16 cellular contexts compared by ENCODE assay signal in the genomic region with DNA sequence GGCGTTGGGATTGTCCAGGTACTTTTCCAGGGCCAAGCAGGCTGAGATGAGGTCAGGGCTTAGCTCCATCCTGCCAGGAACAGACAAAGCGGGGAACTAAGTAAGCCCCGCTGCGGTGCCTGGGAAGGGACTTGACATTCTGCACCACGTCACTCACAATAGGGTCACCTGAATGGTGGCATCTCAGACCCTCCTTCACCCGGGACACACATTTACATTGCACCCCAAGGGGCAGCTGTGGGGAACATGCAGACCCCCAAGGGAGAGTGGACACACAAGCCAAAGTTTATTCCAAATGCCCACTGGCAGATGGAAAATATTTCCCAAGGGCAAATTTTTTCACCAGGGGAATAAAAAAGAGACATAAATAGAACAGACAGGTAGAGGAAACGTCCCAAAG. TPM values are rescaled to one million over a fixed set of nuclear protein-coding genes. Genes with fewer than 3 reads are reported as not detected.
DNase-seq lines count a peak whose midpoint lies in the region; ATAC-seq, FAIRE-seq and TF ChIP-seq lines count a peak whose summit lies in the region.
"Had no signal": no experiment of that assay in that cellular context is flagged by ENCODE, and none has a peak within 500 bp of the region (broad histone marks: within the 10 kb centered on the region; RNA-seq: fewer than 3 reads in every experiment).

No MANE protein-coding gene starts in this region.

- intact Hi-C loops in IMR-90 (cut with micrococcal nuclease): no loop called here

- H3K23ac ChIP-seq in IMR-90 (ENCODE audit: low read depth, low read length): no peak overlapping the region
- H3K23ac ChIP-seq in neuronal stem cell (ENCODE audit: low read depth, low read length, poor library complexity): no peak overlapping the region

- H3K9me3 Mint-ChIP-seq in astrocyte (ENCODE audit: unreplicated experiment): no peaks in the 10 kb centered on the region
- H3K9me3 Mint-ChIP-seq: CD8-positive, alpha-beta T cell; H9 had no signal

- H2BK15ac ChIP-seq in IMR-90 (ENCODE audit: low read depth, low read length) (no peak overlapping the region), neuronal stem cell (ENCODE audit: low read length) (no peak overlapping the region)

- H4K20me1 ChIP-seq in IMR-90 (ENCODE audit: insufficient read depth, low read length) (no peaks in the 10 kb centered on the region; the same call in none of the 2 replicates), astrocyte (ENCODE audit: insufficient read depth, low read length) (peaks cover 8% of the 10 kb centered on the region)

- TF ChIP-seq CTCF in IMR-90 (conservative IDR thresholded peaks at IDR 0.05; ENCODE audit: low read depth, low read length): no peak
- no peak for TF ChIP-seq CTCF in astrocyte (IDR thresholded peaks at IDR 0.05; ENCODE audit: insufficient read depth, low read depth, low read length)
- no peak for TF ChIP-seq CTCF in GM10266 (IDR thresholded peaks at IDR 0.05; ENCODE audit: control insufficient read depth, insufficient read depth, low read depth, missing control alignments)

- no peak for DNase-seq in IMR-90
- no peak for DNase-seq in astrocyte (ENCODE audit: low read depth)
- no peak for DNase-seq in neuronal stem cell (ENCODE audit: low spot score)
- DNase-seq in GM10266 (ENCODE audit: extremely low spot score): no peak
- DNase-seq: Calu3; CD8-positive, alpha-beta T cell; DMS79 treated with DMSO at 0.1 percent for 48 hours; GF-D8; H9 had no signal

- H3K9me3 ChIP-seq in IMR-90 (ENCODE audit: control insufficient read depth, insufficient read depth, low read length) (no peaks in the 10 kb centered on the region), astrocyte (ENCODE audit: insufficient read depth, low read depth, low read length) (no peaks in the 10 kb centered on the region), neuronal stem cell (replicated peaks in 1 of 2; ENCODE audit: control insufficient read depth in 2 of 2, insufficient read depth in 1 of 2, low read depth in 1 of 2, low read length in 2 of 2) (no peaks in the 10 kb centered on the region)
- H3K9me3 ChIP-seq: BLaER1 treated with 17β-estradiol and CSF1 and Interleukin-3, amounts not matched to agents 10 nM and 100 nM had no signal

- ATAC-seq in IMR-90 (ENCODE audit: low read depth) (no peak), HG03442 (IDR thresholded peaks at IDR 0.05; ENCODE audit: unreplicated experiment) (no peak), GM21528 (IDR thresholded peaks at IDR 0.05; ENCODE audit: low FRiP score, unreplicated experiment) (no peak)
- ATAC-seq: CD8-positive, alpha-beta T cell; GM12878 had no signal

- no peak overlapping the region for H3K27ac Mint-ChIP-seq in astrocyte (ENCODE audit: unreplicated experiment)
- H3K27ac Mint-ChIP-seq: B cell; CD8-positive, alpha-beta T cell; H9 had no signal

- H3K9ac ChIP-seq in IMR-90 (ENCODE audit: low read depth, low read length) (no peak overlapping the region), astrocyte (ENCODE audit: low read length) (no peak overlapping the region), neuronal stem cell (ENCODE audit: low read depth, low read length, poor library complexity) (peak overlapping the region; percentile 70)
- H3K9ac ChIP-seq: BLaER1 treated with 17β-estradiol and CSF1 and Interleukin-3, amounts not matched to agents 10 nM and 100 nM had no signal

- no peaks in the 10 kb centered on the region for H3K79me2 ChIP-seq in astrocyte (ENCODE audit: insufficient read depth, low read length)

- POLR2A ChIA-PET in IMR-90 (lab: Charles Lee; ENCODE audit: unreplicated experiment): no interaction called here

- no peak overlapping the region for H3K4me3 ChIP-seq in IMR-90 (ENCODE audit: insufficient read depth, low read depth, low read length)
- no peak overlapping the region for H3K4me3 ChIP-seq in astrocyte (ENCODE audit: insufficient read depth, low read depth, low read length)
- no peak overlapping the region for H3K4me3 ChIP-seq in neuronal stem cell (ENCODE audit: low read length in 2 of 2)
- H3K4me3 ChIP-seq: BLaER1 treated with 17β-estradiol and CSF1 and Interleukin-3, amounts not matched to agents 10 nM and 100 nM; GM12878 had no signal

- FAIRE-seq in astrocyte (lab: Jason Lieb, UNC): no peak
- FAIRE-seq: GM12878, H1 had no signal

- H3K4ac ChIP-seq in IMR-90 (ENCODE audit: low read depth, low read length): no peak overlapping the region
- H3K4ac ChIP-seq in neuronal stem cell (ENCODE audit: low read length): no peak overlapping the region

- H3K36me3 Mint-ChIP-seq in astrocyte (ENCODE audit: low read depth, unreplicated experiment): peaks cover 31% of the 10 kb centered on the region
- H3K36me3 Mint-ChIP-seq: CD8-positive, alpha-beta T cell had no signal

- H3K9me1 ChIP-seq in IMR-90 (ENCODE audit: insufficient read depth, low read length): peaks cover 11% of the 10 kb centered on the region

- no peak overlapping the region for H4K8ac ChIP-seq in IMR-90 (ENCODE audit: low read depth in 2 of 2, low read length in 2 of 2)
- H4K8ac ChIP-seq in neuronal stem cell (ENCODE audit: low read depth, low read length): no peak overlapping the region

- TF ChIP-seq RAD21 in IMR-90 (IDR thresholded peaks at IDR 0.05; ENCODE audit: low read length): no peak

- H2BK120ac ChIP-seq in IMR-90 (ENCODE audit: low read depth, low read length) (no peak overlapping the region), neuronal stem cell (ENCODE audit: low read depth, low read length) (no peak overlapping the region)

- CTCF ChIA-PET in IMR-90 (lab: Yijun Ruan, JAX): no interaction called here

- no peak overlapping the region for H3K27ac ChIP-seq in IMR-90 (ENCODE audit: insufficient read depth, low read length)
- no peak overlapping the region for H3K27ac ChIP-seq in astrocyte (ENCODE audit: low read depth, low read length)
- H3K27ac ChIP-seq in neuronal stem cell (replicated peaks; ENCODE audit: low read length): no peak overlapping the region
- H3K27ac ChIP-seq: BLaER1 treated with 17β-estradiol and CSF1 and Interleukin-3, amounts not matched to agents 10 nM and 100 nM; HL-60 had no signal

- dilution Hi-C loops in IMR-90 (cut with HindIII; ENCODE audit: low sequenced_read_pairs, unreplicated experiment): no loop called here

- no peak for TF ChIP-seq POLR2A in IMR-90 (IDR thresholded peaks at IDR 0.05; ENCODE audit: low read depth, low read length)

- H3K18ac ChIP-seq in IMR-90 (ENCODE audit: low read depth, low read length): no peak overlapping the region
- no peak overlapping the region for H3K18ac ChIP-seq in neuronal stem cell (ENCODE audit: low read length)

- no peak overlapping the region for H3K4me2 ChIP-seq in IMR-90 (ENCODE audit: low read depth, low read length)
- H3K4me2 ChIP-seq in astrocyte (ENCODE audit: low read length): no peak overlapping the region
- no peak overlapping the region for H3K4me2 ChIP-seq in neuronal stem cell (ENCODE audit: insufficient read depth, low read length, poor library complexity, severe bottlenecking)
- H3K4me2 ChIP-seq: BLaER1 treated with 17β-estradiol and CSF1 and Interleukin-3, amounts not matched to agents 10 nM and 100 nM had no signal

- no peak overlapping the region for H3K56ac ChIP-seq in IMR-90 (ENCODE audit: extremely low read depth, insufficient read depth, low read length)

- H3K4me1 Mint-ChIP-seq in astrocyte (ENCODE audit: low read depth, unreplicated experiment): no peaks in the 10 kb centered on the region
- H3K4me1 Mint-ChIP-seq: H9 had no signal

- peak overlapping the region; percentile 42 for H2AK9ac ChIP-seq in IMR-90 (replicated peaks; ENCODE audit: low read depth, low read length, poor library complexity)

- H4K5ac ChIP-seq in IMR-90 (ENCODE audit: low read depth, low read length): no peak overlapping the region

- peaks cover 36 to 73% of the 10 kb centered on the region in 2 experiments for H3K79me1 ChIP-seq in IMR-90 (ENCODE audit: low read depth in 1 of 2, low read length in 2 of 2)
- no peaks in the 10 kb centered on the region for H3K79me1 ChIP-seq in neuronal stem cell (ENCODE audit: low read depth, low read length)

- no peak overlapping the region for H2BK12ac ChIP-seq in neuronal stem cell (ENCODE audit: low read length)

- peak overlapping the region; percentile 41 for H3K4me3 Mint-ChIP-seq in astrocyte (ENCODE audit: unreplicated experiment)
- H3K4me3 Mint-ChIP-seq: B cell; CD8-positive, alpha-beta T cell; H9 had no signal

- H2BK5ac ChIP-seq in IMR-90 (ENCODE audit: low read depth, low read length, poor library complexity, severe bottlenecking) (no peak overlapping the region), neuronal stem cell (ENCODE audit: low read length) (no peak overlapping the region)

- H2AK5ac ChIP-seq in IMR-90 (ENCODE audit: low read depth, low read length) (no peak overlapping the region), neuronal stem cell (ENCODE audit: low read depth, low read length) (no peak overlapping the region)

- peaks cover 81% of the 10 kb centered on the region for H3K36me3 ChIP-seq in IMR-90 (ENCODE audit: control insufficient read depth, insufficient read depth, low read length)
- peaks cover 22% of the 10 kb centered on the region for H3K36me3 ChIP-seq in astrocyte (ENCODE audit: insufficient read depth, low read length)
- H3K36me3 ChIP-seq in neuronal stem cell (replicated peaks in 1 of 2; ENCODE audit: control insufficient read depth in 2 of 2, insufficient read depth in 2 of 2, low read length in 2 of 2): peaks cover 28 to 66% of the 10 kb centered on the region in 2 donors

- no peak overlapping the region for H4K91ac ChIP-seq in IMR-90 (ENCODE audit: insufficient read depth, low read depth, low read length)
- H4K91ac ChIP-seq in neuronal stem cell (ENCODE audit: low read depth, low read length, poor library complexity): no peak overlapping the region

- H3K4me1 ChIP-seq in IMR-90 (ENCODE audit: control insufficient read depth, insufficient read depth, low read length): 0 out of 2 replicates have a peak, but pooled peaks cover 1% of the 10 kb centered on the region
- peaks cover 10% of the 10 kb centered on the region for H3K4me1 ChIP-seq in astrocyte (ENCODE audit: insufficient read depth, low read length)
- no peaks in the 10 kb centered on the region for H3K4me1 ChIP-seq in neuronal stem cell (ENCODE audit: control insufficient read depth in 2 of 2, insufficient read depth in 1 of 2, low read depth in 1 of 2, low read length in 2 of 2)

- no peak overlapping the region for H2AFZ ChIP-seq in IMR-90 (replicated peaks; ENCODE audit: low read length, poor library complexity)
- H2AFZ ChIP-seq in astrocyte (ENCODE audit: low read depth, low read length): no peak overlapping the region
- no peak overlapping the region for H2AFZ ChIP-seq in neuronal stem cell (ENCODE audit: low read length)

- H2BK20ac ChIP-seq in IMR-90 (ENCODE audit: low read depth, low read length): no peak overlapping the region

- H3K14ac ChIP-seq in IMR-90 (replicated peaks; ENCODE audit: low read depth, low read length) (no peak overlapping the region), neuronal stem cell (ENCODE audit: low read length) (no peak overlapping the region)

- WGBS in IMR-90 (ENCODE audit: extremely low coverage in 2 of 2, insufficient read length in 1 of 2), 2 experiments: 95% methylated on average over 5 of the region's 7 CpGs; no CpG with 5 or more reads in 1 of the 2 experiments
- WGBS in neuronal stem cell (ENCODE audit: extremely low coverage in 2 of 2, insufficient read length in 2 of 2, insufficient replicate concordance in 1 of 2), 2 donors: no CpG with 5 or more reads among the region's 7 CpGs

- in situ Hi-C loops in IMR-90 (cut with MboI; ENCODE audit: low sequenced_read_pairs): no loop called here

- no TSS peak for BruUV-seq in IMR-90 (replicated peaks; lab: Mats Ljungman, UMichigan)

- H3K27me3 ChIP-seq in IMR-90 (ENCODE audit: control insufficient read depth, insufficient read depth, low read length) (no peaks in the 10 kb centered on the region), astrocyte (ENCODE audit: insufficient read depth, low read length) (no peaks in the 10 kb centered on the region), neuronal stem cell (ENCODE audit: control insufficient read depth in 3 of 3, insufficient read depth in 3 of 3, low read depth in 1 of 3, low read length in 3 of 3) (no peaks in the 10 kb centered on the region)
- H3K27me3 ChIP-seq: BLaER1 treated with 17β-estradiol and CSF1 and Interleukin-3, amounts not matched to agents 10 nM and 100 nM had no signal

- H3K27me3 Mint-ChIP-seq in astrocyte (ENCODE audit: low read depth, unreplicated experiment): no peaks in the 10 kb centered on the region

RNA-seq across cellular contexts. Expression of gene SPC24, which starts 20.3 kb away (rescaled TPM):
- total RNA-seq in IMR-90 (2012; rRNA removed) (68.3 and 97.5 TPM in 2 replicates), astrocyte (2.0 and 3.2 TPM in 2 replicates)
- polyA plus RNA-seq in IMR-90 (2012; rRNA removed): 11.7 and 12.2 TPM in 2 replicates
- 12.4 and 24.6 TPM in 2 replicates for polyA plus RNA-seq in IMR-90 (2012; cell fraction: cytosol; rRNA removed)
- polyA plus RNA-seq in IMR-90 (2012; cell fraction: nucleus; rRNA removed; ENCODE audit: low replicate concordance): 10.7 and 11.4 TPM in 2 replicates
- 21.3 TPM for polyA plus RNA-seq in neuronal stem cell (2013, experiment 1 of 2)
- polyA plus RNA-seq in neuronal stem cell (2013, experiment 2 of 2): 22.7 TPM

RNA-seq across cellular contexts. Expression of gene KANK2, which starts 21.4 kb away (rescaled TPM):
- total RNA-seq in IMR-90 (2012; rRNA removed) (104 and 126 TPM in 2 replicates), astrocyte (50.3 and 55.2 TPM in 2 replicates)
- polyA plus RNA-seq in IMR-90 (2012; rRNA removed): 156 and 176 TPM in 2 replicates
- 95.0 and 131 TPM in 2 replicates for polyA plus RNA-seq in IMR-90 (2012; cell fraction: cytosol; rRNA removed)
- polyA plus RNA-seq in IMR-90 (2012; cell fraction: nucleus; rRNA removed; ENCODE audit: low replicate concordance): 95.7 and 185 TPM in 2 replicates
- 19.8 TPM for polyA plus RNA-seq in neuronal stem cell (2013, experiment 1 of 2)
- 19.2 TPM for polyA plus RNA-seq in neuronal stem cell (2013, experiment 2 of 2)

Comparison
In these comparisons a context has a peak if more than half of its experiments do, and no peak if none do; other contexts are left out.
1. RNA of gene SPC24, which starts 20.3 kb away (total RNA-seq): 68.3 to 97.5 TPM in IMR-90; 2.0 to 3.2 TPM in astrocyte; every median in the first group is over 10 times any median in the second.